ENCODE assay signal across 15 cellular contexts in the genomic region with DNA sequence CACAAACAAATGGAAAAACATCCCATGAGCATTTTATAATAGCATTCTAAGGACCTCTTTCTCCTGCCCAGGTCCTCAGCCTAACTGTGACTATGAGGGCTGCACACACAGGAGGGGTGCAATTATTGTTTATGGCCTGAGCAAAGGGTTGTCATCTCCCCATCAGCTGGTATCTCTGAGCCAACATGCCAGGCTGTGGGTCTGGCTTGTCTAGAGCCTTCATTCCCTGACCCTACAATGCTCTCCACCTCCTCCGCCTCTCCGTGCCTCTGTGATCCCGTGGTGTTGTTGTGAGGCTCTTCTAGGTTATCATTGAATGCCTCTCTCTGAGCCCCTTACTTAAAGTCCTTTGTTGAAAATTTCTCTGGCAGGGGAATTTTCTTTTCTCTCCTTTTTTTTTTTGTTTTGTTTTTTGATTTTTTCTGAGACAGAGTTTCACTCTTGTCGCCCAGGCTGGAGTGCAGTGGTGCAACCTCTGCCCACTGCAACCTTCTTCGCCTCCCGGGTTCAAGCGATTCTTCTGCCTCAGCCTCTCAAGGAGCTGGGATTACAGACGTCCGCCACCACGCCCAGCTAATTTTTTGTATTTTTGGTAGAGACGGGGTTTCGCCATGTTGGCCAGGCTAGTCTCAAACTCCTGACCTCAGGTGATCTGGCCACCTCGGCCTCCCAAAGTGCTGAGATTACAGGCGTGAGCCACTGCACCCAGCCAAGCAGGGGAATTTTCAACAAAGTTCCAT.
DNase-seq lines count a peak whose midpoint lies in the region; TF ChIP-seq lines count a peak whose summit lies in the region.
"Had no signal": no experiment of that assay in that cellular context is flagged by ENCODE, and none has a peak within 500 bp of the region (broad histone marks: within the 10 kb centered on the region; RNA-seq: fewer than 3 reads in every experiment).

No MANE protein-coding gene starts in this region.

- peaks cover 54% of the 10 kb centered on the region for H3K4me1 Mint-ChIP-seq in neural progenitor cell

- peak overlapping the region in 1 of 2 donors; percentile 91 for H3K27ac ChIP-seq in coronary artery
- no peak overlapping the region for H3K27ac ChIP-seq in neural progenitor cell
- H3K27ac ChIP-seq in tibial artery, result peak overlapping the region; percentile 48 to 89
- no peak overlapping the region for H3K27ac ChIP-seq in brain microvascular endothelial cell
- H3K27ac ChIP-seq in testis, result no peak overlapping the region

- no peak overlapping the region for H3K4me3 Mint-ChIP-seq in neural progenitor cell

- no peak overlapping the region for H3K9ac ChIP-seq in neural progenitor cell

- H3K27me3 Mint-ChIP-seq in neural progenitor cell (ENCODE audit: insufficient read depth, low read depth), result peaks cover 7% of the 10 kb centered on the region
- H3K27me3 Mint-ChIP-seq: CD4-positive, alpha-beta memory T cell had no signal

- peaks cover 14% of the 10 kb centered on the region for H3K9me3 Mint-ChIP-seq in neural progenitor cell

- DNase-seq in activated T-cell treated with anti-CD3 and anti-CD28 coated beads, Interleukin-2, amount 50 U/mL, for 1 hour, result peak; percentile 4
- DNase-seq in activated T-cell treated with anti-CD3 and anti-CD28 coated beads for 4 hours, result no peak
- peak; percentile 69 for DNase-seq in coronary artery (ENCODE audit: low spot score)
- no peak for DNase-seq in neural progenitor cell (ENCODE audit: low spot score)
- DNase-seq in tibial artery, result peak; percentile 11 to 37
- DNase-seq in brain microvascular endothelial cell, result no peak
- DNase-seq in testis, result no peak
- DNase-seq in GM19238 (ENCODE audit: insufficient read length, low spot score), result no peak
- DNase-seq: activated CD4-positive, alpha-beta T cell treated with anti-CD3 and anti-CD28 coated beads, Interleukin-2, amount 50 U/mL, for 4 hours; amygdala; CD4-positive, alpha-beta memory T cell; DMS79 treated with DMSO at 0.1 percent for 48 hours; NCI-H510A; stimulated activated CD4-positive, alpha-beta T cell treated with anti-CD3 and anti-CD28 coated beads, Interleukin-4, amount 100 ng/mL, for 4 hours had no signal

- WGBS in testis, 2 donors, result 94 to 95% methylated on average over 14 of the region's 14 CpGs

- H3K27ac Mint-ChIP-seq in neural progenitor cell, result peak overlapping the region; percentile 85

- no peak overlapping the region for H2AFZ ChIP-seq in neural progenitor cell (replicated peaks)

- no peak for TF ChIP-seq POLR2A in testis (IDR thresholded peaks at IDR 0.05)

- no peaks in the 10 kb centered on the region for H3K27me3 ChIP-seq in neural progenitor cell
- H3K27me3 ChIP-seq in tibial artery, result no peaks in the 10 kb centered on the region
- H3K27me3 ChIP-seq in brain microvascular endothelial cell (replicated peaks), result no peaks in the 10 kb centered on the region
- H3K27me3 ChIP-seq in testis, result no peaks in the 10 kb centered on the region
- H3K27me3 ChIP-seq: upper lobe of left lung had no signal

- H3K9me3 ChIP-seq in neural progenitor cell (ENCODE audit: low read depth) (no peaks in the 10 kb centered on the region), tibial artery (no peaks in the 10 kb centered on the region), testis (no peaks in the 10 kb centered on the region)
- H3K9me3 ChIP-seq: upper lobe of left lung had no signal

- intact Hi-C loops in tibial artery (cut with DNase I; ENCODE audit: low total_unique reads), result no loop called here
- intact Hi-C loops in testis (cut with DNase I; ENCODE audit: low total_unique reads), result no loop called here

- no peaks in the 10 kb centered on the region for H4K20me1 ChIP-seq in neural progenitor cell (ENCODE audit: low read depth)

- peaks cover 32% of the 10 kb centered on the region for H3F3A ChIP-seq in neural progenitor cell (ENCODE audit: low read depth)

- H3K4me2 ChIP-seq in neural progenitor cell, result no peak overlapping the region

- H3K4me3 ChIP-seq in coronary artery, result no peak overlapping the region
- no peak overlapping the region for H3K4me3 ChIP-seq in neural progenitor cell
- H3K4me3 ChIP-seq in tibial artery, result no peak overlapping the region
- H3K4me3 ChIP-seq in brain microvascular endothelial cell (ENCODE audit: low read depth, low read length), result no peak overlapping the region
- no peak overlapping the region for H3K4me3 ChIP-seq in testis
- H3K4me3 ChIP-seq: upper lobe of left lung had no signal

- H3K79me2 ChIP-seq in neural progenitor cell (ENCODE audit: low read depth), result no peaks in the 10 kb centered on the region

- H3K36me3 Mint-ChIP-seq in neural progenitor cell, result peaks cover 27% of the 10 kb centered on the region

- H3K4me1 ChIP-seq in neural progenitor cell, result peaks cover 44% of the 10 kb centered on the region
- peaks cover 11 to 55% (median 42%) of the 10 kb centered on the region in 4 donors for H3K4me1 ChIP-seq in tibial artery
- H3K4me1 ChIP-seq in testis, result peaks cover 33% of the 10 kb centered on the region

- in situ Hi-C loops in brain microvascular endothelial cell (cut with HindIII; ENCODE audit: low pct_ligation_motif_present, low sequenced_read_pairs), result no loop called here

- H3K36me3 ChIP-seq in neural progenitor cell (no peaks in the 10 kb centered on the region), tibial artery (peaks cover 0 to 16% (median 7%) of the 10 kb centered on the region in 3 donors), brain microvascular endothelial cell (replicated peaks) (peaks cover 2% of the 10 kb centered on the region), testis (ENCODE audit: low read depth, missing control alignments) (no peaks in the 10 kb centered on the region)

- TF ChIP-seq CTCF in coronary artery (IDR thresholded peaks at IDR 0.05) (no peak), neural progenitor cell (IDR thresholded peaks at IDR 0.05) (no peak), tibial artery (IDR thresholded peaks at IDR 0.05) (no peak), brain microvascular endothelial cell (IDR thresholded peaks at IDR 0.05; ENCODE audit: low read depth, low read length, missing control alignments) (no peak), testis (IDR thresholded peaks at IDR 0.05) (no peak)

Comparison
In these comparisons a context has a peak if more than half of its experiments do, and no peak if none do; other contexts are left out.
1. DNase-seq: peak in activated T-cell treated with anti-CD3 and anti-CD28 coated beads, Interleukin-2, amount 50 U/mL, for 1 hour (single experiment), coronary artery (single experiment) and tibial artery (2 of 2); none in activated T-cell treated with anti-CD3 and anti-CD28 coated beads for 4 hours (single experiment), neural progenitor cell (single experiment), brain microvascular endothelial cell (single experiment), testis (single experiment) and GM19238 (single experiment).
2. H3K27ac ChIP-seq: peak in tibial artery (2 of 2); none in neural progenitor cell (single experiment), brain microvascular endothelial cell (single experiment) and testis (0 of 2).